1 cellular context compared by ENCODE assay signal in genomic region chr19:4557186-4557970, GRCh38.
TF ChIP-seq lines count a peak whose summit lies in the region.

No MANE protein-coding gene starts in this region.

TF ChIP-seq in K562, 482 proteins besides CTCF, POLR2A, EP300 and RAD21 (continued from another document and continues in another):
- TF ChIP-seq NR1H2 (CRISPR knock-in tag; IDR thresholded peaks at IDR 0.05): no peak
- no peak for TF ChIP-seq POLR2AphosphoS2 (IDR thresholded peaks at IDR 0.05; ENCODE audit: low read length)
- TF ChIP-seq ZNF398 (CRISPR knock-in tag; IDR thresholded peaks at IDR 0.05): no peak
- TF ChIP-seq PHTF2 (CRISPR knock-in tag; IDR thresholded peaks at IDR 0.05): no peak
- no peak for TF ChIP-seq TCF15 (CRISPR knock-in tag; IDR thresholded peaks at IDR 0.05)
- TF ChIP-seq SIN3A (IDR thresholded peaks at IDR 0.05; ENCODE audit: borderline replicate concordance in 2 of 2, control insufficient read depth in 1 of 2, low read depth in 2 of 2, low read length in 2 of 2): 0 out of 4 replicates have a peak, but pooled peaks of 1 of the 2 experiments have one; percentile 50
- TF ChIP-seq YY1 (IDR thresholded peaks at IDR 0.05; ENCODE audit: borderline replicate concordance in 1 of 3, control insufficient read depth in 1 of 3, extremely low read depth in 1 of 3, insufficient read depth in 3 of 3, insufficient read length in 1 of 3, insufficient replicate concordance in 2 of 3, low read depth in 1 of 3, low read length in 2 of 3): peak in 1 of 3 experiments; percentile 9
- TF ChIP-seq ARNT (IDR thresholded peaks at IDR 0.05): no peak
- no peak for TF ChIP-seq PRPF4 (IDR thresholded peaks at IDR 0.05; ENCODE audit: insufficient read depth, low read depth, low read length, poor library complexity, severe bottlenecking)
- no peak for TF ChIP-seq ASH1L (IDR thresholded peaks at IDR 0.05; ENCODE audit: borderline replicate concordance, low read depth, partially characterized antibody)
- no peak for TF ChIP-seq CBFB (CRISPR knock-in tag; IDR thresholded peaks at IDR 0.05)
- no peak for TF ChIP-seq HLTF (IDR thresholded peaks at IDR 0.05)
- TF ChIP-seq ZNF584 (CRISPR knock-in tag; IDR thresholded peaks at IDR 0.05; ENCODE audit: low read depth): no peak
- TF ChIP-seq HMGXB4 (CRISPR knock-in tag; IDR thresholded peaks at IDR 0.05): no peak
- no peak for TF ChIP-seq HIVEP1 (CRISPR knock-in tag; IDR thresholded peaks at IDR 0.05)
- no peak for TF ChIP-seq ELK1 (CRISPR knock-in tag; IDR thresholded peaks at IDR 0.05)
- no peak for TF ChIP-seq PTRF (tag; IDR thresholded peaks at IDR 0.05)
- TF ChIP-seq ZNF121 (CRISPR knock-in tag; conservative IDR thresholded peaks at IDR 0.05): no peak
- no peak for TF ChIP-seq PPARD (CRISPR knock-in tag; IDR thresholded peaks at IDR 0.05)
- no peak for TF ChIP-seq ZNF444 (CRISPR knock-in tag; IDR thresholded peaks at IDR 0.05)
- no peak for TF ChIP-seq EGR1 (conservative IDR thresholded peaks at IDR 0.05)
- TF ChIP-seq KDM2B (CRISPR knock-in tag; IDR thresholded peaks at IDR 0.05): no peak
- TF ChIP-seq HDAC3 (IDR thresholded peaks at IDR 0.05; ENCODE audit: borderline replicate concordance, partially characterized antibody): no peak
- TF ChIP-seq ZNF75A (CRISPR knock-in tag; IDR thresholded peaks at IDR 0.05): no peak
- no peak for TF ChIP-seq RFX7 (CRISPR knock-in tag; IDR thresholded peaks at IDR 0.05)
- TF ChIP-seq FOS (IDR thresholded peaks at IDR 0.05; ENCODE audit: extremely low read depth, insufficient read length): no peak
- TF ChIP-seq KLF6 (CRISPR knock-in tag; IDR thresholded peaks at IDR 0.05; ENCODE audit: borderline replicate concordance): no peak
- 0 out of 4 replicates have a peak, but pooled peaks of 1 of the 2 experiments have one; percentile 25 for TF ChIP-seq MLLT1 (IDR thresholded peaks at IDR 0.05)
- peak; percentile 39; the same call in 1 of the 2 replicates for TF ChIP-seq SPI1 (IDR thresholded peaks at IDR 0.05; ENCODE audit: borderline replicate concordance, low read depth, low read length)
- TF ChIP-seq ZNF551 (CRISPR knock-in tag; IDR thresholded peaks at IDR 0.05): no peak
- no peak for TF ChIP-seq XRCC3 (IDR thresholded peaks at IDR 0.05)
- TF ChIP-seq RBM34 (IDR thresholded peaks at IDR 0.05; ENCODE audit: borderline replicate concordance, insufficient read depth, low read length): no peak
- TF ChIP-seq NBN (IDR thresholded peaks at IDR 0.05; ENCODE audit: low read depth): peak; percentile 75; the same call in 1 of the 2 replicates
- TF ChIP-seq KLF10 (CRISPR knock-in tag; IDR thresholded peaks at IDR 0.05): no peak
- TF ChIP-seq CBFA2T3 (IDR thresholded peaks at IDR 0.05): 0 out of 2 replicates have a peak, but pooled peaks have one; percentile 3
- no peak for TF ChIP-seq HNRNPH1 (optimal IDR thresholded peaks at IDR 0.05; ENCODE audit: low read depth, low read length)
- no peak for TF ChIP-seq ZNF3 (CRISPR knock-in tag; IDR thresholded peaks at IDR 0.05)
- no peak for TF ChIP-seq ATF4 (CRISPR knock-in tag; IDR thresholded peaks at IDR 0.05)
- no peak for TF ChIP-seq PHF8 (IDR thresholded peaks at IDR 0.05; ENCODE audit: borderline replicate concordance, low read length)
- no peak for TF ChIP-seq SIX5 (IDR thresholded peaks at IDR 0.05; ENCODE audit: borderline replicate concordance in 1 of 2, insufficient read depth in 1 of 2, low read depth in 1 of 2, low read length in 2 of 2)
- TF ChIP-seq RBM39 (optimal IDR thresholded peaks at IDR 0.05; ENCODE audit: low read depth, low read length): no peak
- no peak for TF ChIP-seq GABPA (tag; conservative IDR thresholded peaks at IDR 0.05; ENCODE audit: low read depth)
- no peak for TF ChIP-seq BACH1 (tag; IDR thresholded peaks at IDR 0.05)
- TF ChIP-seq ZBTB26 (CRISPR knock-in tag; IDR thresholded peaks at IDR 0.05): no peak
- TF ChIP-seq SRSF1 (IDR thresholded peaks at IDR 0.05; ENCODE audit: low read depth, low read length): no peak
- TF ChIP-seq KLF16 (IDR thresholded peaks at IDR 0.05): no peak
- TF ChIP-seq E4F1 (CRISPR knock-in tag; IDR thresholded peaks at IDR 0.05; ENCODE audit: borderline replicate concordance): no peak
- TF ChIP-seq OTX1 (CRISPR knock-in tag; IDR thresholded peaks at IDR 0.05): no peak
- no peak for TF ChIP-seq HBP1 (CRISPR knock-in tag; IDR thresholded peaks at IDR 0.05)
- TF ChIP-seq SUPT5H (IDR thresholded peaks at IDR 0.05): no peak
- no peak for TF ChIP-seq ZNF232 (CRISPR knock-in tag; IDR thresholded peaks at IDR 0.05)
- no peak for TF ChIP-seq PHB2 (IDR thresholded peaks at IDR 0.05; ENCODE audit: low read depth)
- no peak for TF ChIP-seq ZNF277 (CRISPR knock-in tag; IDR thresholded peaks at IDR 0.05; ENCODE audit: borderline replicate concordance)
- no peak for TF ChIP-seq MTA1 (IDR thresholded peaks at IDR 0.05; ENCODE audit: borderline replicate concordance)
